1 cellular context compared by ENCODE assay signal in genomic region chr6:139373928-139374356, GRCh38.
TF ChIP-seq lines count a peak whose summit lies in the region.

No MANE protein-coding gene starts in this region.

TF ChIP-seq in SK-N-SH treated with all-trans-retinoic acid at 6 μM for 48 hours, 23 proteins besides CTCF, POLR2A, EP300 and RAD21 (continued from another document):
- TF ChIP-seq POU6F1 (CRISPR knock-in tag; IDR thresholded peaks at IDR 0.05; ENCODE audit: borderline replicate concordance, low read depth) (no peak), ISL1 (CRISPR knock-in tag; IDR thresholded peaks at IDR 0.05) (no peak), SNAI2 (CRISPR knock-in tag; IDR thresholded peaks at IDR 0.05) (no peak), GLIS3 (CRISPR knock-in tag; IDR thresholded peaks at IDR 0.05) (no peak)
